33 cellular contexts compared by ENCODE assay signal in the genomic region with DNA sequence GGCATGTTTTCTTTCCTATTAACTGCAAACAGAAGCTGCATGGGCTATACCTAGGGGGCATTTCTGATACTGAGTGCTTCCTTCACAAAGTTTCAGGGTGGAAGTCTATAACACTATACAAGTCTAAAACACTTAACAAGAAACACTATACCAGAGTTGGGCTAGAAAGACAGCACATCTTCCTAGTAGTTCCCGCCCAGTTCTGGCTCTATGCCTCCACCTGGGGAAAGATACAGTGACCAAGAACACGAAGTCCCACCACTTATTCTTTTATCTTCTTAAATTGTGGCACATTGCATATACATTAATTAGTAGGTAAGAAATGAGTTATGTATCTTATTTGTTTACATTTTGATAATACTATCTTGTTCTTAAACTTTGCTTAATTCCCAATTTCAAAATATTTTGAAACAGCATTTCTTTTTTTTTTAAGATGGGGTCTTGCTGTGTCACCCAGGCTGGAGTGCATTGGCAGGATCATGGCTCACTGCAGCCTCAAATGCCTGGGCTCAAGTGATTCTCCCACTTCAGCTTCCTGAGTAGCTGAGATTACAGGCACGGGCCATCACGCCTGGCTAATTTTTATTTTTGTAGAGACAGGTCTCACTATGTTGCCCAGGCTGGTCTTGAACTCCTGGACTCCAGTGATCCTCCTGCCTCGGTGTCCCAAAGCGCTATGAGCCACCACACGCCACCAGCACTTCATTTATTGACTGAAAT. TPM values are rescaled to one million over a fixed set of nuclear protein-coding genes. Genes with fewer than 3 reads are reported as not detected.
"Had no signal": no experiment of that assay in that cellular context is flagged by ENCODE, and none has a peak within 500 bp of the region (broad histone marks: within the 10 kb centered on the region; RNA-seq: fewer than 3 reads in every experiment).

No MANE protein-coding gene starts in this region.

- H3K4me1 ChIP-seq: pancreas, spleen, suprapubic skin, testis, tibial nerve, upper lobe of left lung, vagina had no signal

- H3K36me3 ChIP-seq: pancreas had no signal

- H3K27ac ChIP-seq: neutrophil, pancreas, psoas muscle, skin epidermis, spleen, suprapubic skin, testis, tibial nerve, upper lobe of left lung, vagina had no signal

- H3K27me3 ChIP-seq: neutrophil, pancreas, spleen, suprapubic skin, testis, tibial nerve, upper lobe of left lung, vagina had no signal

- H3K4me3 ChIP-seq: pancreas, psoas muscle, skin epidermis, smooth muscle cell, spleen, suprapubic skin, testis, tibial nerve, upper lobe of left lung, vagina had no signal

- DNase-seq: naive thymus-derived CD8-positive, alpha-beta T cell; nephron progenitor cell; nucleus accumbens; pancreas; psoas muscle; right cardiac atrium; spleen; stimulated activated CD4-positive, alpha-beta T cell treated with anti-CD3 and anti-CD28 coated beads, Interleukin-12 subunit alpha, Interleukin-12 subunit beta, amount 100 ng/mL, for 4 hours; stimulated activated CD4-positive, alpha-beta T cell treated with anti-CD3 and anti-CD28 coated beads, Interleukin-1b, Interleukin-23, amount 100 ng/mL, for 48 hours; stimulated activated CD4-positive, alpha-beta T cell treated with anti-CD3 and anti-CD28 coated beads, Interleukin-4, amount 100 ng/mL, for 1 hour; stimulated activated CD4-positive, alpha-beta T cell treated with anti-CD3 and anti-CD28 coated beads, Interleukin-4, amount 100 ng/mL, for 4 hours; stimulated activated CD8-positive, alpha-beta memory T cell treated with anti-CD3 and anti-CD28 coated beads, Interleukin-4, amount 100 ng/mL, for 48 hours; stimulated activated naive CD4-positive, alpha-beta T cell; stimulated activated naive CD8-positive, alpha-beta T cell treated with anti-CD3 and anti-CD28 coated beads, Interleukin-15, amount 100 ng/mL, for 72 hours; stimulated activated naive CD8-positive, alpha-beta T cell treated with anti-CD3 and anti-CD28 coated beads, Interleukin-15, Interleukin-2, amounts not matched to agents 100 U/mL and 50 U/mL, for 24 hours; substantia nigra; testis; trophoblast cell; upper lobe of left lung had no signal

- H3K9me3 ChIP-seq: neutrophil, pancreas, psoas muscle, spleen, suprapubic skin, testis, tibial nerve, upper lobe of left lung, vagina had no signal

- ATAC-seq: naive thymus-derived CD8-positive, alpha-beta T cell; natural killer cell treated with Interleukin-12 subunit alpha and Interleukin-12 subunit beta and Interleukin-15 and Interleukin-18, amount 100 ng/mL, for 72 hours; pancreas; psoas muscle; right cardiac atrium; sciatic nerve; stimulated activated memory B cell treated with anti-CD40 and anti-IgM and Interleukin-4, amounts not matched to agents 10 μg/mL and 1 μg/mL and 100 μg/mL, for 72 hours; stimulated activated naive CD8-positive, alpha-beta T cell treated with anti-CD3 and anti-CD28 coated beads, Interleukin-15, amount 100 ng/mL, for 72 hours; stimulated activated naive CD8-positive, alpha-beta T cell treated with anti-CD3 and anti-CD28 coated beads, Interleukin-15, Interleukin-2, amounts not matched to agents 100 U/mL and 50 U/mL, for 24 hours had no signal

RNA-seq across cellular contexts. Expression of gene THRSP, which starts 34.2 kb away (rescaled TPM):
- total RNA-seq: naive thymus-derived CD8-positive, alpha-beta T cell; natural killer cell treated with Interleukin-12 subunit alpha and Interleukin-12 subunit beta and Interleukin-15 and Interleukin-18, amount 100 ng/mL, for 72 hours; neural crest cell; osteocyte; posterior vena cava; renal cortical epithelial cell; smooth muscle cell; spleen; ureter; vagina had no signal
